In genomic region chr3:163018664-163019063, GRCh38 we compare ENCODE assay signal across 27 cellular contexts.
"Had no signal": no experiment of that assay in that cellular context is flagged by ENCODE, and none has a peak within 500 bp of the region (broad histone marks: within the 10 kb centered on the region; RNA-seq: fewer than 3 reads in every experiment).

No MANE protein-coding gene starts in this region.

- H3K9me3 ChIP-seq: breast epithelium, colonic mucosa, gastroesophageal sphincter had no signal

- H3K4me3 ChIP-seq: ascending aorta, breast epithelium, cardiac muscle cell, colonic mucosa, esophagus squamous epithelium, gastroesophageal sphincter had no signal

- DNase-seq: activated CD4-positive, alpha-beta memory T cell treated with anti-CD3 and anti-CD28 coated beads for 36 hours; activated CD4-positive, alpha-beta T cell treated with anti-CD3 and anti-CD28 coated beads for 36 hours; activated CD4-positive, alpha-beta T cell treated with anti-CD3 and anti-CD28 coated beads, Interleukin-2, amount 10 ng/mL, durations not matched to agents 24 days and 14 days; activated CD4-positive, CD25-positive, alpha-beta regulatory T cell; activated CD4-positive, CD25-positive, alpha-beta regulatory T cell treated with anti-CD3 and anti-CD28 coated beads, Interleukin-2, amount 50 U/mL, for 72 hours; activated CD8-positive, alpha-beta memory T cell treated with anti-CD3 and anti-CD28 coated beads, Interleukin-2, amount 10 ng/mL, durations not matched to agents 7 days and 5 days; activated CD8-positive, alpha-beta memory T cell treated with anti-CD3 and anti-CD28 coated beads, Interleukin-2, amount 50 U/mL, for 4 hours; activated CD8-positive, alpha-beta T cell treated with anti-CD3 and anti-CD28 coated beads, Interleukin-2, amount 10 ng/mL, durations not matched to agents 7 days and 5 days; activated gamma-delta T cell; activated naive CD4-positive, alpha-beta T cell; activated naive CD4-positive, alpha-beta T cell treated with anti-CD3 and anti-CD28 coated beads, Interleukin-2, amount 10 ng/mL, durations not matched to agents 7 days and 5 days; activated naive CD8-positive, alpha-beta T cell treated with anti-CD3 and anti-CD28 coated beads, Interleukin-2, amount 10 ng/mL, durations not matched to agents 7 days and 5 days; activated T-cell treated with anti-CD3 and anti-CD28 coated beads, Interleukin-2, amount 50 U/mL, for 1 hour; activated T-cell treated with anti-CD3 and anti-CD28 coated beads, Interleukin-2, amount 50 U/mL, for 48 hours; central memory CD4-positive, alpha-beta T cell; cerebellar nuclear complex; colonic mucosa; effector CD8-positive, alpha-beta T cell; esophagus squamous epithelium; foreskin melanocyte; T-helper 2 cell had no signal

- H3K27ac ChIP-seq: ascending aorta, breast epithelium, cardiac muscle cell, colonic mucosa, epithelial cell of prostate, esophagus squamous epithelium, gastroesophageal sphincter had no signal

- H3K36me3 ChIP-seq: ascending aorta, breast epithelium, cardiac muscle cell, colonic mucosa, esophagus squamous epithelium, gastroesophageal sphincter had no signal

- H3K4me1 ChIP-seq: ascending aorta, breast epithelium, colonic mucosa, esophagus squamous epithelium, gastroesophageal sphincter had no signal

- H3K27me3 ChIP-seq: ascending aorta, breast epithelium, cardiac muscle cell, colonic mucosa, esophagus squamous epithelium, gastroesophageal sphincter had no signal

- ATAC-seq: activated CD4-positive, alpha-beta T cell treated with anti-CD3 and anti-CD28 coated beads for 36 hours; activated CD8-positive, alpha-beta memory T cell treated with anti-CD3 and anti-CD28 coated beads, Interleukin-2, amount 10 ng/mL, durations not matched to agents 7 days and 5 days; activated CD8-positive, alpha-beta T cell treated with anti-CD3 and anti-CD28 coated beads, Interleukin-2, amount 10 ng/mL, durations not matched to agents 7 days and 5 days; activated naive CD4-positive, alpha-beta T cell treated with anti-CD3 and anti-CD28 coated beads, Interleukin-2, amount 50 U/mL, for 72 hours; gastroesophageal sphincter had no signal
